ENCODE assay signal across 1 cellular context in genomic region chr4:40502220-40502619, GRCh38.
TF ChIP-seq lines count a peak whose summit lies in the region.

No MANE protein-coding gene starts in this region.

TF ChIP-seq in GM23338, 12 proteins besides CTCF, POLR2A, EP300 and RAD21:
- no peak for TF ChIP-seq ZNF462 (CRISPR knock-in tag; IDR thresholded peaks at IDR 0.05)
- no peak for TF ChIP-seq REST (IDR thresholded peaks at IDR 0.05; ENCODE audit: unreplicated experiment)
- no peak for TF ChIP-seq JUNB (IDR thresholded peaks at IDR 0.05; ENCODE audit: unreplicated experiment)
- no peak for TF ChIP-seq EZH2 (IDR thresholded peaks at IDR 0.05; ENCODE audit: low read depth, unreplicated experiment)
- no peak for TF ChIP-seq STAT1 (IDR thresholded peaks at IDR 0.05; ENCODE audit: unreplicated experiment)
- TF ChIP-seq CREB1 (CRISPR knock-in tag; IDR thresholded peaks at IDR 0.05; ENCODE audit: low read depth) = no peak
- TF ChIP-seq ZNF331 (CRISPR knock-in tag; IDR thresholded peaks at IDR 0.05; ENCODE audit: low read depth) = no peak
